8 cellular contexts compared by ENCODE assay signal in genomic region chrX:150548251-150548650, GRCh38. TPM values are rescaled to one million over a fixed set of nuclear protein-coding genes. Genes with fewer than 3 reads are reported as not detected.
DNase-seq lines count a peak whose midpoint lies in the region; ATAC-seq and TF ChIP-seq lines count a peak whose summit lies in the region.

No MANE protein-coding gene starts in this region.

- no peak overlapping the region for H3K9ac ChIP-seq in duodenal mucosa (ENCODE audit: low read depth in 1 of 2, low read length in 2 of 2)

- peak overlapping the region; percentile 68 to 77 (median 76) for H3K4me3 Mint-ChIP-seq in nephron

- H3K27ac Mint-ChIP-seq in nephron, result peak overlapping the region; percentile 82 to 95 (median 94)

- TF ChIP-seq CTCF in nephron (IDR thresholded peaks at IDR 0.05; ENCODE audit: unreplicated experiment in 3 of 3), result no peak

- no peaks in the 10 kb centered on the region for H3K36me3 Mint-ChIP-seq in nephron (ENCODE audit: low read depth)

- H3K4me1 Mint-ChIP-seq in nephron, result peaks cover 20% of the 10 kb centered on the region

- H3K4me1 ChIP-seq in ACC112 (ENCODE audit: control insufficient read depth, insufficient read depth, low read length, unreplicated experiment) (peaks cover 14% of the 10 kb centered on the region), duodenal mucosa (ENCODE audit: control insufficient read depth in 1 of 2, insufficient read depth in 2 of 2, low read length in 2 of 2) (peaks cover 13% of the 10 kb centered on the region in 2 donors)

- H3K4me3 ChIP-seq in ACC112 (ENCODE audit: low read depth, low read length) (no peak overlapping the region), MG63 (peak overlapping the region; percentile 15; the same call in 1 of the 2 replicates), duodenal mucosa (ENCODE audit: low read depth in 1 of 2, low read length in 2 of 2) (peak overlapping the region; percentile 56 to 68)

- peak overlapping the region; percentile 50 for H2AFZ ChIP-seq in ACC112 (ENCODE audit: low read length, unreplicated experiment)

- H3K27ac ChIP-seq in ACC112 (ENCODE audit: low read depth, low read length) (no peak overlapping the region), duodenal mucosa (ENCODE audit: low read depth, low read length) (no peak overlapping the region)

- H3K79me2 ChIP-seq in ACC112 (ENCODE audit: control insufficient read depth, insufficient read depth, low read length, unreplicated experiment), result no peaks in the 10 kb centered on the region

- no peak for ATAC-seq in GM18909 (IDR thresholded peaks at IDR 0.05; ENCODE audit: poor library complexity, unreplicated experiment)
- ATAC-seq in HG03159 (IDR thresholded peaks at IDR 0.05; ENCODE audit: unreplicated experiment), result no peak

- H3K27me3 ChIP-seq in ACC112 (ENCODE audit: insufficient read depth, low read length) (no peaks in the 10 kb centered on the region), MG63 (no peaks in the 10 kb centered on the region), duodenal mucosa (ENCODE audit: control insufficient read depth in 1 of 2, insufficient read depth in 2 of 2, low read length in 2 of 2) (no peaks in the 10 kb centered on the region)

- H3K9me3 Mint-ChIP-seq in nephron, result peaks cover 9% of the 10 kb centered on the region

- no peak for DNase-seq in MG63
- no peak for DNase-seq in T1000 (lab: John Stamatoyannopoulos, UW)
- DNase-seq in NCI-H526 (lab: John Stamatoyannopoulos, UW), result no peak

- H3K36me3 ChIP-seq in ACC112 (ENCODE audit: insufficient read depth, low read length) (no peaks in the 10 kb centered on the region), MG63 (no peaks in the 10 kb centered on the region), duodenal mucosa (ENCODE audit: control insufficient read depth in 1 of 2, insufficient read depth in 2 of 2, low read length in 2 of 2) (no peaks in the 10 kb centered on the region)

- H3K9me3 ChIP-seq in MG63, result no peaks in the 10 kb centered on the region
- H3K9me3 ChIP-seq in duodenal mucosa (ENCODE audit: control insufficient read depth in 1 of 2, low read length in 2 of 2), result no peaks in the 10 kb centered on the region

- H3K27me3 Mint-ChIP-seq in nephron (ENCODE audit: low read depth), result peaks cover 3% of the 10 kb centered on the region

RNA-seq across cellular contexts. Expression of gene MTM1, which starts 20.2 kb away (rescaled TPM):
- 8.7 and 9.1 TPM in 2 replicates for total RNA-seq in MG63 (2014; rRNA removed; shearing (Covaris generic); ENCODE audit: low replicate concordance)
